1 cellular context compared by ENCODE assay signal in the genomic region with DNA sequence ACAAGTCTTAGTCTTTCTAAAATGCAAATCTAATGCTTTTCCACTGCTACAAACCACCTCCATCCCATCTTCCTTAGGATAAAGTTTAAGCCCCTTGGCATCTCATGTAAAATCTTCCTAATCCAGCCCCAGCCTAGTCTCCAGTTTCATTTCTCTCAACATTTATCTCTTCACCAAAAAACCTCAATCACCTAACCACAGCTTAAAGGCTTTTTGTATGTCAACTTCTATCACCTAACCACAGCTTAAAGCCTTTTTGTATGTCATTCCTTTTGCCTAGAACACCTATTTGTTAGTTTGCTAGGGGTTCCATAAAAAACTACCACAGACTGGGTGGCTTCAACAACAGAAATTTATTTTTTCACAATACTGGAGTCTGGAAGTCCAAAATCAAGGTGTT.
TF ChIP-seq lines count a peak whose summit lies in the region.

No MANE protein-coding gene starts in this region.

TF ChIP-seq in SK-N-SH, 30 proteins besides CTCF, POLR2A, EP300 and RAD21:
- TF ChIP-seq, protein P1, sequence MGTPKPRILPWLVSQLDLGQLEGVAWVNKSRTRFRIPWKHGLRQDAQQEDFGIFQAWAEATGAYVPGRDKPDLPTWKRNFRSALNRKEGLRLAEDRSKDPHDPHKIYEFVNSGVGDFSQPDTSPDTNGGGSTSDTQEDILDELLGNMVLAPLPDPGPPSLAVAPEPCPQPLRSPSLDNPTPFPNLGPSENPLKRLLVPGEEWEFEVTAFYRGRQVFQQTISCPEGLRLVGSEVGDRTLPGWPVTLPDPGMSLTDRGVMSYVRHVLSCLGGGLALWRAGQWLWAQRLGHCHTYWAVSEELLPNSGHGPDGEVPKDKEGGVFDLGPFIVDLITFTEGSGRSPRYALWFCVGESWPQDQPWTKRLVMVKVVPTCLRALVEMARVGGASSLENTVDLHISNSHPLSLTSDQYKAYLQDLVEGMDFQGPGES (IDR thresholded peaks at IDR 0.05; ENCODE audit: low read depth, low read length), result no peak
- TF ChIP-seq MEF2A (IDR thresholded peaks at IDR 0.05; ENCODE audit: borderline replicate concordance, low read depth) (no peak), RXRA (IDR thresholded peaks at IDR 0.05; ENCODE audit: borderline replicate concordance, low read depth) (no peak), FOXM1 (IDR thresholded peaks at IDR 0.05; ENCODE audit: low read depth) (no peak), CHD2 (IDR thresholded peaks at IDR 0.05; ENCODE audit: low read length, partially characterized antibody) (no peak), YY1 (IDR thresholded peaks at IDR 0.05; ENCODE audit: low read depth) (no peak), GATA2 (CRISPR knock-in tag; IDR thresholded peaks at IDR 0.05) (no peak), ELF1 (IDR thresholded peaks at IDR 0.05) (no peak), SMC3 (IDR thresholded peaks at IDR 0.05; ENCODE audit: low read depth, low read length) (no peak), POLR2AphosphoS5 (IDR thresholded peaks at IDR 0.05; ENCODE audit: low read depth, low read length) (no peak)
- TF ChIP-seq, protein P2, sequence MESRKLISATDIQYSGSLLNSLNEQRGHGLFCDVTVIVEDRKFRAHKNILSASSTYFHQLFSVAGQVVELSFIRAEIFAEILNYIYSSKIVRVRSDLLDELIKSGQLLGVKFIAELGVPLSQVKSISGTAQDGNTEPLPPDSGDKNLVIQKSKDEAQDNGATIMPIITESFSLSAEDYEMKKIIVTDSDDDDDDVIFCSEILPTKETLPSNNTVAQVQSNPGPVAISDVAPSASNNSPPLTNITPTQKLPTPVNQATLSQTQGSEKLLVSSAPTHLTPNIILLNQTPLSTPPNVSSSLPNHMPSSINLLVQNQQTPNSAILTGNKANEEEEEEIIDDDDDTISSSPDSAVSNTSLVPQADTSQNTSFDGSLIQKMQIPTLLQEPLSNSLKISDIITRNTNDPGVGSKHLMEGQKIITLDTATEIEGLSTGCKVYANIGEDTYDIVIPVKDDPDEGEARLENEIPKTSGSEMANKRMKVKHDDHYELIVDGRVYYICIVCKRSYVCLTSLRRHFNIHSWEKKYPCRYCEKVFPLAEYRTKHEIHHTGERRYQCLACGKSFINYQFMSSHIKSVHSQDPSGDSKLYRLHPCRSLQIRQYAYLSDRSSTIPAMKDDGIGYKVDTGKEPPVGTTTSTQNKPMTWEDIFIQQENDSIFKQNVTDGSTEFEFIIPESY (IDR thresholded peaks at IDR 0.05; ENCODE audit: borderline replicate concordance, low read depth), result no peak
- TF ChIP-seq, protein P3, sequence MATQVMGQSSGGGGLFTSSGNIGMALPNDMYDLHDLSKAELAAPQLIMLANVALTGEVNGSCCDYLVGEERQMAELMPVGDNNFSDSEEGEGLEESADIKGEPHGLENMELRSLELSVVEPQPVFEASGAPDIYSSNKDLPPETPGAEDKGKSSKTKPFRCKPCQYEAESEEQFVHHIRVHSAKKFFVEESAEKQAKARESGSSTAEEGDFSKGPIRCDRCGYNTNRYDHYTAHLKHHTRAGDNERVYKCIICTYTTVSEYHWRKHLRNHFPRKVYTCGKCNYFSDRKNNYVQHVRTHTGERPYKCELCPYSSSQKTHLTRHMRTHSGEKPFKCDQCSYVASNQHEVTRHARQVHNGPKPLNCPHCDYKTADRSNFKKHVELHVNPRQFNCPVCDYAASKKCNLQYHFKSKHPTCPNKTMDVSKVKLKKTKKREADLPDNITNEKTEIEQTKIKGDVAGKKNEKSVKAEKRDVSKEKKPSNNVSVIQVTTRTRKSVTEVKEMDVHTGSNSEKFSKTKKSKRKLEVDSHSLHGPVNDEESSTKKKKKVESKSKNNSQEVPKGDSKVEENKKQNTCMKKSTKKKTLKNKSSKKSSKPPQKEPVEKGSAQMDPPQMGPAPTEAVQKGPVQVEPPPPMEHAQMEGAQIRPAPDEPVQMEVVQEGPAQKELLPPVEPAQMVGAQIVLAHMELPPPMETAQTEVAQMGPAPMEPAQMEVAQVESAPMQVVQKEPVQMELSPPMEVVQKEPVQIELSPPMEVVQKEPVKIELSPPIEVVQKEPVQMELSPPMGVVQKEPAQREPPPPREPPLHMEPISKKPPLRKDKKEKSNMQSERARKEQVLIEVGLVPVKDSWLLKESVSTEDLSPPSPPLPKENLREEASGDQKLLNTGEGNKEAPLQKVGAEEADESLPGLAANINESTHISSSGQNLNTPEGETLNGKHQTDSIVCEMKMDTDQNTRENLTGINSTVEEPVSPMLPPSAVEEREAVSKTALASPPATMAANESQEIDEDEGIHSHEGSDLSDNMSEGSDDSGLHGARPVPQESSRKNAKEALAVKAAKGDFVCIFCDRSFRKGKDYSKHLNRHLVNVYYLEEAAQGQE (IDR thresholded peaks at IDR 0.05; ENCODE audit: low read depth, low read length), result no peak
- TF ChIP-seq, protein P4, sequence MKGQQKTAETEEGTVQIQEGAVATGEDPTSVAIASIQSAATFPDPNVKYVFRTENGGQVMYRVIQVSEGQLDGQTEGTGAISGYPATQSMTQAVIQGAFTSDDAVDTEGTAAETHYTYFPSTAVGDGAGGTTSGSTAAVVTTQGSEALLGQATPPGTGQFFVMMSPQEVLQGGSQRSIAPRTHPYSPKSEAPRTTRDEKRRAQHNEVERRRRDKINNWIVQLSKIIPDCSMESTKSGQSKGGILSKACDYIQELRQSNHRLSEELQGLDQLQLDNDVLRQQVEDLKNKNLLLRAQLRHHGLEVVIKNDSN (IDR thresholded peaks at IDR 0.05; ENCODE audit: borderline replicate concordance, low read depth), result no peak
